17 cellular contexts compared by ENCODE assay signal in genomic region chr13:52395704-52396103, GRCh38.
"Had no signal": no experiment of that assay in that cellular context is flagged by ENCODE, and none has a peak within 500 bp of the region (broad histone marks: within the 10 kb centered on the region; RNA-seq: fewer than 3 reads in every experiment).

No MANE protein-coding gene starts in this region.

- H3K36me3 ChIP-seq: suprapubic skin, transverse colon, vagina had no signal

- H3K27me3 ChIP-seq: suprapubic skin, transverse colon, vagina had no signal

- ATAC-seq: activated CD4-positive, alpha-beta T cell treated with anti-CD3 and anti-CD28 coated beads for 36 hours; WTC11 had no signal

- H3K27ac ChIP-seq: coronary artery, suprapubic skin, transverse colon, vagina had no signal

- H3K4me3 ChIP-seq: coronary artery, suprapubic skin, transverse colon, vagina had no signal

- H3K9me3 ChIP-seq: suprapubic skin, transverse colon, vagina had no signal

- DNase-seq: activated CD4-positive, alpha-beta memory T cell treated with anti-CD3 and anti-CD28 coated beads for 36 hours; activated CD4-positive, alpha-beta T cell treated with anti-CD3 and anti-CD28 coated beads for 36 hours; amniotic stem cell; central memory CD4-positive, alpha-beta T cell; erythroblast; occipital lobe; stimulated activated CD4-positive, alpha-beta T cell treated with anti-CD3 and anti-CD28 coated beads, Interleukin-1b, Interleukin-23, amount 100 ng/mL, for 48 hours; stimulated activated CD8-positive, alpha-beta memory T cell treated with anti-CD3 and anti-CD28 coated beads, Interleukin-4, amount 100 ng/mL, for 48 hours; stimulated activated naive CD4-positive, alpha-beta T cell treated with Interleukin-2 at 50 U/mL for 16 hours; transverse colon had no signal

- H3K4me1 ChIP-seq: transverse colon had no signal

- FAIRE-seq: frontal cortex, keratinocyte, TTC549 had no signal
